ENCODE assay signal across 9 cellular contexts in the genomic region with DNA sequence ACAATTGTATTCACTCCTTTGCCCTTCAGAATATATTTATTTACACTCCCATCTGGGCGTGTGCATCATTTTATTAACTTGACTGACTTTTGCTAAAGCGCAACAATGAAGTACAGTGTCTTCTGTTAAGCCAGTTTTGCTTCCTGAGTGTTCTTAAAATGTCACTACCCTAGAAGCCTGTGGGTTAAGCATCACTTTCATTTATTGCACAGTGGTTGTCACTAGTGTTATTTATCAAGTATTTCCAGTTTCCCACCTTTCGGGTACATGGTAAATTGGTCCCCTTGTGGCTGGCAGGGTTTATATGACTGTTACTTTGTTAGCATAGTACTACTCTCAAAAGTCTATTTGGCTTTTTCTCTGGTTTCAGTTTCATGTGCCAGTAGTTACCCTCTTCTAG. TPM values are rescaled to one million over a fixed set of nuclear protein-coding genes. Genes with fewer than 3 reads are reported as not detected.
DNase-seq lines count a peak whose midpoint lies in the region; ATAC-seq and TF ChIP-seq lines count a peak whose summit lies in the region.
"Had no signal": no experiment of that assay in that cellular context is flagged by ENCODE, and none has a peak within 500 bp of the region (broad histone marks: within the 10 kb centered on the region; RNA-seq: fewer than 3 reads in every experiment).

No MANE protein-coding gene starts in this region.

- H3K36me3 Mint-ChIP-seq in activated CD4-positive, alpha-beta memory T cell treated with anti-CD3 and anti-CD28 coated beads, Interleukin-2, amount 10 ng/mL, durations not matched to agents 7 days and 5 days (ENCODE audit: low read depth), result peaks cover 27% of the 10 kb centered on the region

- CTCF ChIA-PET in activated CD4-positive, alpha-beta memory T cell treated with anti-CD3 and anti-CD28 coated beads, Interleukin-2, amount 10 ng/mL, durations not matched to agents 7 days and 5 days (lab: Charles Lee), result interaction anchor here (0.8 to 4.2 kb wide), 13 partner anchors 14 to 112 kb away, joined by 3 to 285 read pairs (median 7); no protein-coding TSS in a partner anchor

- H3K9me3 Mint-ChIP-seq in activated CD4-positive, alpha-beta memory T cell treated with anti-CD3 and anti-CD28 coated beads, Interleukin-2, amount 10 ng/mL, durations not matched to agents 7 days and 5 days, result no peaks in the 10 kb centered on the region

- H3K4me1 Mint-ChIP-seq in activated CD4-positive, alpha-beta memory T cell treated with anti-CD3 and anti-CD28 coated beads, Interleukin-2, amount 10 ng/mL, durations not matched to agents 7 days and 5 days, result peaks cover 48% of the 10 kb centered on the region

- H3K4me3 Mint-ChIP-seq in activated CD4-positive, alpha-beta memory T cell treated with anti-CD3 and anti-CD28 coated beads, Interleukin-2, amount 10 ng/mL, durations not matched to agents 7 days and 5 days, result peak overlapping the region; percentile 94

- H3K27ac Mint-ChIP-seq in activated CD4-positive, alpha-beta memory T cell treated with anti-CD3 and anti-CD28 coated beads, Interleukin-2, amount 10 ng/mL, durations not matched to agents 7 days and 5 days, result peak overlapping the region; percentile 72

- POLR2A ChIA-PET in activated CD4-positive, alpha-beta memory T cell treated with anti-CD3 and anti-CD28 coated beads, Interleukin-2, amount 10 ng/mL, durations not matched to agents 7 days and 5 days (lab: Charles Lee), result interaction anchor here (1.1 kb wide), 1 partner anchor 32 kb away, joined by 4 read pairs; no protein-coding TSS in a partner anchor

- no peaks in the 10 kb centered on the region for H3K27me3 Mint-ChIP-seq in activated CD4-positive, alpha-beta memory T cell treated with anti-CD3 and anti-CD28 coated beads, Interleukin-2, amount 10 ng/mL, durations not matched to agents 7 days and 5 days

- H3K27ac ChIP-seq in 22Rv1, result peak overlapping the region; percentile 85

- peak; percentile 25 for DNase-seq in activated CD4-positive, alpha-beta memory T cell treated with anti-CD3 and anti-CD28 coated beads, Interleukin-2, amount 10 ng/mL, durations not matched to agents 7 days and 5 days
- DNase-seq in NCI-H2029 treated with DMSO at 0.1 percent for 48 hours (lab: John Stamatoyannopoulos, UW) (no peak), NOMO-1 (lab: John Stamatoyannopoulos, UW; ENCODE audit: unreplicated experiment in 2 of 2) (no peak), NCI-H187 treated with DMSO at 0.1 percent for 48 hours (lab: John Stamatoyannopoulos, UW) (no peak), occipital lobe (lab: John Stamatoyannopoulos, UW) (no peak)
- DNase-seq: T1000 had no signal

- no peak for TF ChIP-seq CTCF in 22Rv1 (IDR thresholded peaks at IDR 0.05)

- ATAC-seq in GM19023 (IDR thresholded peaks at IDR 0.05; ENCODE audit: unreplicated experiment) (peak; percentile 4), HG03064 (IDR thresholded peaks at IDR 0.05; ENCODE audit: low read depth, unreplicated experiment) (peak; percentile 27)

RNA-seq across cellular contexts. Expression of gene HILPDA, which starts 3.3 kb away (rescaled TPM):
- 10 to 100 TPM; 51.8 to 53.4 TPM for total RNA-seq in activated CD4-positive, alpha-beta memory T cell treated with anti-CD3 and anti-CD28 coated beads, Interleukin-2, amount 10 ng/mL, durations not matched to agents 7 days and 5 days
- total RNA-seq in occipital lobe, result 27.5 TPM

RNA-seq across cellular contexts. Expression of gene METTL2B, which starts 17.6 kb away (rescaled TPM):
- 10 to 100 TPM; 23.3 to 27.8 TPM for total RNA-seq in activated CD4-positive, alpha-beta memory T cell treated with anti-CD3 and anti-CD28 coated beads, Interleukin-2, amount 10 ng/mL, durations not matched to agents 7 days and 5 days
- 33.1 TPM for total RNA-seq in occipital lobe

RNA-seq across cellular contexts. Expression of gene IMPDH1, which starts 49.2 kb away (rescaled TPM):
- 10 to 100 TPM; 64.7 to 67.4 TPM for total RNA-seq in activated CD4-positive, alpha-beta memory T cell treated with anti-CD3 and anti-CD28 coated beads, Interleukin-2, amount 10 ng/mL, durations not matched to agents 7 days and 5 days
- 27.0 TPM for total RNA-seq in occipital lobe
